Comparison of ENCODE assay signal across 29 cellular contexts in the genomic region with DNA sequence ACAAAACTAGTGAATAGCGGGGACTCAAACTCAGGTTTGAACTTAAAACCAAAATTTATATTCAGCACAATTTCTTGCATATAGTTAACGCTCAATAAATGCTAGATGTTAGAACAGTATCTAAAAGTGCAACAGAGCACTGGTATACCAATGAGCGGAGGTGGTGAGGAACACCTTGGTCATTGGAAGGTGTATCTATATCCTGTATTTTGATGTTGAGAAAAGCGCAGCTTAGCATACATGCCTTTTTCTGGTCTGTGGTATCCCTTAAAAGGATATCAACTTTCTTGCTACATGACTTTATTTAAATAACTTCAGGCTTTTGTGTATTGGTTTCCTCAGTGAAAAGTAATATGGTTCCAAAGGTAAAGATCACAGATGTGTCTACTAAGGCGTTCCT.
"Had no signal": no experiment of that assay in that cellular context is flagged by ENCODE, and none has a peak within 500 bp of the region (broad histone marks: within the 10 kb centered on the region; RNA-seq: fewer than 3 reads in every experiment).

No MANE protein-coding gene starts in this region.

- DNase-seq: stimulated activated CD4-positive, alpha-beta T cell treated with anti-CD3 and anti-CD28 coated beads, Interleukin-2, amount 100 ng/mL, for 48 hours; stimulated activated CD4-positive, alpha-beta T cell treated with anti-CD3 and anti-CD28 coated beads, Interleukin-4, amount 100 ng/mL, for 1 hour; stimulated activated CD4-positive, alpha-beta T cell treated with anti-CD3 and anti-CD28 coated beads, Interleukin-4, amount 100 ng/mL, for 24 hours; stimulated activated CD4-positive, alpha-beta T cell treated with anti-CD3 and anti-CD28 coated beads, Interleukin-4, amount 100 ng/mL, for 4 hours; stimulated activated CD8-positive, alpha-beta memory T cell treated with anti-CD3 and anti-CD28 coated beads, Interleukin-4, amount 100 ng/mL, for 48 hours; stimulated activated naive B cell treated with anti-CD40 and anti-IgM and Interleukin-4, amounts not matched to agents 10 μg/mL and 1 μg/mL and 100 μg/mL, for 72 hours; stimulated activated naive CD4-positive, alpha-beta T cell; stimulated activated naive CD4-positive, alpha-beta T cell treated with Interleukin-2 at 50 U/mL for 16 hours; stimulated activated naive CD8-positive, alpha-beta T cell treated with anti-CD3 and anti-CD28 coated beads, Interleukin-15, amount 100 ng/mL, for 72 hours; stimulated activated naive CD8-positive, alpha-beta T cell treated with anti-CD3 and anti-CD28 coated beads, Interleukin-15, Interleukin-2, amounts not matched to agents 100 U/mL and 50 U/mL, for 24 hours; stomach; substantia nigra; testis; thyroid gland; tibial artery; transverse colon; trophoblast cell; upper lobe of left lung; upper lobe of right lung; uterus had no signal

- H3K27ac Mint-ChIP-seq: stimulated activated memory B cell treated with anti-CD40 and anti-IgM and Interleukin-4, amounts not matched to agents 10 μg/mL and 1 μg/mL and 100 μg/mL, for 72 hours; stimulated activated naive B cell treated with anti-CD40 and anti-IgM and Interleukin-4, amounts not matched to agents 10 μg/mL and 1 μg/mL and 100 μg/mL, for 72 hours; stimulated activated naive CD8-positive, alpha-beta T cell treated with anti-CD3 and anti-CD28 coated beads, Interleukin-15, amount 100 ng/mL, for 72 hours; type B pancreatic cell had no signal

- H3K4me1 Mint-ChIP-seq: stimulated activated effector memory CD8-positive, alpha-beta T cell treated with anti-CD3 and anti-CD28 coated beads, Interleukin-12 subunit alpha, Interleukin-12 subunit beta, amount 100 ng/mL, for 72 hours; stimulated activated memory B cell treated with anti-CD40 and anti-IgM and Interleukin-4, amounts not matched to agents 10 μg/mL and 1 μg/mL and 100 μg/mL, for 72 hours had no signal

- H3K4me1 ChIP-seq: stomach, testis, tibial artery, transverse colon, upper lobe of left lung, upper lobe of right lung, uterus, vagina had no signal

- H3K36me3 ChIP-seq: suprapubic skin, thoracic aorta, thyroid gland, transverse colon, upper lobe of left lung, upper lobe of right lung, uterus, vagina had no signal

- H3K27me3 Mint-ChIP-seq: stimulated activated memory B cell treated with anti-CD40 and anti-IgM and Interleukin-4, amounts not matched to agents 10 μg/mL and 1 μg/mL and 100 μg/mL, for 72 hours; stimulated activated naive B cell treated with anti-CD40 and anti-IgM and Interleukin-4, amounts not matched to agents 10 μg/mL and 1 μg/mL and 100 μg/mL, for 72 hours; stimulated activated naive CD8-positive, alpha-beta T cell treated with anti-CD3 and anti-CD28 coated beads, Interleukin-15, amount 100 ng/mL, for 72 hours; stimulated activated naive CD8-positive, alpha-beta T cell treated with anti-CD3 and anti-CD28 coated beads, Interleukin-15, Interleukin-2, amounts not matched to agents 100 ng/mL and 50 ng/mL, for 24 hours; type B pancreatic cell had no signal

- H3K9me3 ChIP-seq: stomach, suprapubic skin, testis, thoracic aorta, thyroid gland, tibial artery, tibial nerve, transverse colon, upper lobe of left lung, upper lobe of right lung, uterus, vagina had no signal

- H3K4me3 ChIP-seq: stomach, suprapubic skin, testis, thoracic aorta, thyroid gland, tibial artery, tibial nerve, transverse colon, upper lobe of left lung, upper lobe of right lung, uterus, vagina had no signal

- ATAC-seq: stimulated activated effector memory CD8-positive, alpha-beta T cell treated with anti-CD3 and anti-CD28 coated beads, Interleukin-12 subunit alpha, Interleukin-12 subunit beta, amount 100 ng/mL, for 72 hours; stimulated activated memory B cell treated with anti-CD40 and anti-IgM and Interleukin-4, amounts not matched to agents 10 μg/mL and 1 μg/mL and 100 μg/mL, for 72 hours; stimulated activated naive B cell treated with anti-CD40 and anti-IgM and Interleukin-4, amounts not matched to agents 10 μg/mL and 1 μg/mL and 100 μg/mL, for 72 hours; stimulated activated naive CD8-positive, alpha-beta T cell treated with anti-CD3 and anti-CD28 coated beads, Interleukin-15, amount 100 ng/mL, for 72 hours; stimulated activated naive CD8-positive, alpha-beta T cell treated with anti-CD3 and anti-CD28 coated beads, Interleukin-15, Interleukin-2, amounts not matched to agents 100 U/mL and 50 U/mL, for 24 hours; upper lobe of right lung had no signal

- H3K27ac ChIP-seq: stomach, suprapubic skin, testis, thoracic aorta, thyroid gland, tibial artery, tibial nerve, transverse colon, upper lobe of left lung, upper lobe of right lung, uterus, vagina had no signal

- H3K4me3 Mint-ChIP-seq: stimulated activated effector memory CD8-positive, alpha-beta T cell treated with anti-CD3 and anti-CD28 coated beads, Interleukin-12 subunit alpha, Interleukin-12 subunit beta, amount 100 ng/mL, for 72 hours; stimulated activated memory B cell treated with anti-CD40 and anti-IgM and Interleukin-4, amounts not matched to agents 10 μg/mL and 1 μg/mL and 100 μg/mL, for 72 hours; stimulated activated naive B cell treated with anti-CD40 and anti-IgM and Interleukin-4, amounts not matched to agents 10 μg/mL and 1 μg/mL and 100 μg/mL, for 72 hours; stimulated activated naive CD8-positive, alpha-beta T cell treated with anti-CD3 and anti-CD28 coated beads, Interleukin-15, amount 100 ng/mL, for 72 hours; stimulated activated naive CD8-positive, alpha-beta T cell treated with anti-CD3 and anti-CD28 coated beads, Interleukin-15, Interleukin-2, amounts not matched to agents 100 ng/mL and 50 ng/mL, for 24 hours; type B pancreatic cell had no signal

- H3K36me3 Mint-ChIP-seq: stimulated activated effector memory CD8-positive, alpha-beta T cell treated with anti-CD3 and anti-CD28 coated beads, Interleukin-12 subunit alpha, Interleukin-12 subunit beta, amount 100 ng/mL, for 72 hours had no signal

- H3K27me3 ChIP-seq: stomach, suprapubic skin, testis, thyroid gland, tibial artery, tibial nerve, transverse colon, upper lobe of left lung, upper lobe of right lung, uterus, vagina had no signal

- H3K9me3 Mint-ChIP-seq: stimulated activated effector memory CD8-positive, alpha-beta T cell treated with anti-CD3 and anti-CD28 coated beads, Interleukin-12 subunit alpha, Interleukin-12 subunit beta, amount 100 ng/mL, for 72 hours; stimulated activated memory B cell treated with anti-CD40 and anti-IgM and Interleukin-4, amounts not matched to agents 10 μg/mL and 1 μg/mL and 100 μg/mL, for 72 hours; stimulated activated naive B cell treated with anti-CD40 and anti-IgM and Interleukin-4, amounts not matched to agents 10 μg/mL and 1 μg/mL and 100 μg/mL, for 72 hours; stimulated activated naive CD8-positive, alpha-beta T cell treated with anti-CD3 and anti-CD28 coated beads, Interleukin-15, amount 100 ng/mL, for 72 hours; stimulated activated naive CD8-positive, alpha-beta T cell treated with anti-CD3 and anti-CD28 coated beads, Interleukin-15, Interleukin-2, amounts not matched to agents 100 ng/mL and 50 ng/mL, for 24 hours; type B pancreatic cell had no signal

- FAIRE-seq: urothelium cell line had no signal
